Comparison of ENCODE assay signal across 20 cellular contexts in the genomic region with DNA sequence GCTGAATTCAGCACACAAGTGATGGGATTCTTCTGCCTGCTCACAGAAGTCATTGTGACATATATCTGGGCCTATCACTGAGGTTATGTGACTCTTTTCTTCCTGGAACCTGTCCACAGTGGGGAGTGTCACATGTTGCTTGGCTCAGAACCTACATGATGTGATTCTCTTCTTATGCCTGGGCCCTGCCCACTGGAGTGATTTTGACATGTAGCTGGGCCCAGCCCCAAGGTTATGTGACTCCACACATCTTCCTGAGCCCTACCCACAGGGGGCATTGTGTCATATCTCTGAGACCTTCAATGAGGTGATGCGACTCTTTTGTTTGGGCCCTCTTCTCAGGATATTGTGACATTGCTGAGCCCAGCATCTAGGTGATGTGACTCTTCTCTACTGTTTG.
"Had no signal": no experiment of that assay in that cellular context is flagged by ENCODE, and none has a peak within 500 bp of the region (broad histone marks: within the 10 kb centered on the region; RNA-seq: fewer than 3 reads in every experiment).

No MANE protein-coding gene starts in this region.

- H3K27me3 ChIP-seq: SJSA1 had no signal

- H3K27ac ChIP-seq: SJSA1, SK-N-MC had no signal

- H3K36me3 ChIP-seq: SJSA1 had no signal

- H3K4me1 ChIP-seq: SJSA1 had no signal

- H3K4me3 ChIP-seq: SJSA1, SK-N-MC had no signal

- DNase-seq: KBM-7, MV-4-11, NCI-H1048, NCI-H1105, NCI-H1417, NCI-H1436 treated with DMSO at 0.1 percent for 48 hours, NCI-H1694, NCI-H187 treated with DMSO at 0.1 percent for 48 hours, NCI-H2081, NCI-H2107, NCI-H2227 treated with DMSO at 0.1 percent for 48 hours, NCI-H510A, NCI-H524 treated with DMSO at 0.1 percent for 48 hours, NCI-H69, NCI-H774, Right ventricle myocardium superior, RPMI8226, SIG-M5 had no signal
